In genomic region chr2:27233341-27233740, GRCh38 we compare ENCODE assay signal across 18 cellular contexts. TPM values are rescaled to one million over a fixed set of nuclear protein-coding genes. Genes with fewer than 3 reads are reported as not detected.
DNase-seq lines count a peak whose midpoint lies in the region; ATAC-seq, FAIRE-seq and TF ChIP-seq lines count a peak whose summit lies in the region.
"Had no signal": no experiment of that assay in that cellular context is flagged by ENCODE, and none has a peak within 500 bp of the region (broad histone marks: within the 10 kb centered on the region; RNA-seq: fewer than 3 reads in every experiment).

No MANE protein-coding gene starts in this region.

- intact Hi-C loops in IMR-90 (cut with micrococcal nuclease): no loop called here
- intact Hi-C loops in posterior vena cava (cut with DNase I): no loop called here

- no peaks in the 10 kb centered on the region; the same call in 1 of the 2 replicates for H3K9me1 ChIP-seq in IMR-90 (ENCODE audit: insufficient read depth, low read length)

- TSS peak; percentile 77 for BruUV-seq in IMR-90 (replicated peaks; lab: Mats Ljungman, UMichigan)

- no peaks in the 10 kb centered on the region for H3K79me2 ChIP-seq in mesendoderm (ENCODE audit: control insufficient read depth, insufficient read depth, low read length)

- no peak overlapping the region for H4K5ac ChIP-seq in IMR-90 (ENCODE audit: low read depth, low read length)
- H4K5ac ChIP-seq in mesendoderm (ENCODE audit: low read length): no peak overlapping the region

- H2BK5ac ChIP-seq in IMR-90 (ENCODE audit: low read depth, low read length, poor library complexity, severe bottlenecking) (no peak overlapping the region), mesendoderm (ENCODE audit: low read length) (no peak overlapping the region)

- H3K4me1 ChIP-seq in IMR-90 (ENCODE audit: control insufficient read depth, insufficient read depth, low read length): no peaks in the 10 kb centered on the region
- H3K4me1 ChIP-seq in mesendoderm (ENCODE audit: control insufficient read depth, low read depth, low read length): no peaks in the 10 kb centered on the region
- H3K4me1 ChIP-seq: HAP-1 had no signal

- H3K4ac ChIP-seq in IMR-90 (ENCODE audit: low read depth, low read length): no peak overlapping the region
- no peak overlapping the region for H3K4ac ChIP-seq in mesendoderm (ENCODE audit: low read depth, low read length)

- dilution Hi-C loops in IMR-90 (cut with HindIII; ENCODE audit: low sequenced_read_pairs, unreplicated experiment): no loop called here

- no peak overlapping the region for H2AK9ac ChIP-seq in IMR-90 (replicated peaks; ENCODE audit: low read depth, low read length, poor library complexity)

- H3K36me3 ChIP-seq in IMR-90 (ENCODE audit: control insufficient read depth, insufficient read depth, low read length) (peaks cover 69% of the 10 kb centered on the region), bronchial epithelial cell (ENCODE audit: control insufficient read depth, insufficient read depth, low read length) (peaks cover 57% of the 10 kb centered on the region), mesendoderm (ENCODE audit: control insufficient read depth, insufficient read depth, low read length) (peaks cover 51% of the 10 kb centered on the region)

- H3K79me1 ChIP-seq in IMR-90 (ENCODE audit: low read depth in 1 of 2, low read length in 2 of 2): no peaks in the 10 kb centered on the region; a peak in 1 of 4 replicates
- no peaks in the 10 kb centered on the region for H3K79me1 ChIP-seq in mesendoderm (ENCODE audit: low read length)

- H3K23ac ChIP-seq in IMR-90 (ENCODE audit: low read depth, low read length) (no peak overlapping the region), mesendoderm (ENCODE audit: low read length) (no peak overlapping the region)

- H4K91ac ChIP-seq in IMR-90 (ENCODE audit: insufficient read depth, low read depth, low read length): no peak overlapping the region

- ATAC-seq in IMR-90 (ENCODE audit: low read depth) (no peak), GM21619 (IDR thresholded peaks at IDR 0.05; ENCODE audit: unreplicated experiment) (no peak)

- H3K4me3 ChIP-seq in IMR-90 (ENCODE audit: insufficient read depth, low read depth, low read length) (no peak overlapping the region), bronchial epithelial cell (ENCODE audit: low read depth, low read length) (no peak overlapping the region), mesendoderm (ENCODE audit: low read length) (no peak overlapping the region)
- H3K4me3 ChIP-seq: GM23248, HAP-1 had no signal

- no peak for TF ChIP-seq POLR2A in IMR-90 (IDR thresholded peaks at IDR 0.05; ENCODE audit: low read depth, low read length)

- H3K9ac ChIP-seq in IMR-90 (ENCODE audit: low read depth, low read length) (no peak overlapping the region), mesendoderm (ENCODE audit: low read length) (no peak overlapping the region)
- H3K9ac ChIP-seq: GM23248 had no signal

- FAIRE-seq in bronchial epithelial cell (lab: Jason Lieb, UNC): peak; percentile 81
- FAIRE-seq: A204.1 had no signal

- in situ Hi-C loops in IMR-90 (cut with MboI; ENCODE audit: low sequenced_read_pairs): no loop called here

- H2BK20ac ChIP-seq in IMR-90 (ENCODE audit: low read depth, low read length): no peak overlapping the region

- H3K4me2 ChIP-seq in IMR-90 (ENCODE audit: low read depth, low read length) (no peak overlapping the region), mesendoderm (ENCODE audit: low read length) (no peak overlapping the region)

- H4K20me1 ChIP-seq in IMR-90 (ENCODE audit: insufficient read depth, low read length): no peaks in the 10 kb centered on the region

- H4K8ac ChIP-seq in IMR-90 (ENCODE audit: low read depth in 2 of 2, low read length in 2 of 2) (no peak overlapping the region), mesendoderm (ENCODE audit: low read depth, low read length) (no peak overlapping the region)

- CTCF ChIA-PET in IMR-90 (lab: Yijun Ruan, JAX): no interaction called here

- H3K27ac ChIP-seq in IMR-90 (ENCODE audit: insufficient read depth, low read length): no peak overlapping the region
- H3K27ac ChIP-seq in mesendoderm (ENCODE audit: low read depth, low read length): no peak overlapping the region
- H3K27ac ChIP-seq: C4-2B, GM23248 had no signal

- H3K56ac ChIP-seq in IMR-90 (ENCODE audit: extremely low read depth, insufficient read depth, low read length) (no peak overlapping the region), mesendoderm (ENCODE audit: low read length) (no peak overlapping the region)

- H3K27me3 ChIP-seq in IMR-90 (ENCODE audit: control insufficient read depth, insufficient read depth, low read length): no peaks in the 10 kb centered on the region
- H3K27me3 ChIP-seq in bronchial epithelial cell (ENCODE audit: control insufficient read depth, insufficient read depth, low read length): no peaks in the 10 kb centered on the region
- H3K27me3 ChIP-seq in mesendoderm (ENCODE audit: insufficient read depth, low read length, poor library complexity): no peaks in the 10 kb centered on the region

- no peak for TF ChIP-seq CTCF in IMR-90 (conservative IDR thresholded peaks at IDR 0.05; ENCODE audit: low read depth, low read length)
- TF ChIP-seq CTCF in bronchial epithelial cell (IDR thresholded peaks at IDR 0.05; ENCODE audit: insufficient read depth, low read length, severe bottlenecking): no peak

- H2BK120ac ChIP-seq in IMR-90 (ENCODE audit: low read depth, low read length) (no peak overlapping the region), mesendoderm (ENCODE audit: low read depth, low read length) (no peak overlapping the region)

- POLR2A ChIA-PET in IMR-90 (lab: Charles Lee; ENCODE audit: unreplicated experiment): no interaction called here

- H2AFZ ChIP-seq in IMR-90 (replicated peaks; ENCODE audit: low read length, poor library complexity): no peak overlapping the region
- H2AFZ ChIP-seq: GM23248 had no signal

- H2BK15ac ChIP-seq in IMR-90 (ENCODE audit: low read depth, low read length): no peak overlapping the region
- H2BK15ac ChIP-seq in mesendoderm (replicated peaks; ENCODE audit: low read depth): no peak overlapping the region

- DNase-seq in IMR-90 (no peak), bronchial epithelial cell (ENCODE audit: low read depth) (no peak), posterior vena cava (ENCODE audit: low spot score) (peak; percentile 73), mesendoderm (no peak), superior temporal gyrus (ENCODE audit: extremely low spot score) (no peak)
- DNase-seq: AML-193; CD4-positive, alpha-beta T cell; DMS153; DMS79 treated with DMSO at 0.1 percent for 48 hours; GF-D8; GM23248 had no signal

- no peak for TF ChIP-seq RAD21 in IMR-90 (IDR thresholded peaks at IDR 0.05; ENCODE audit: low read length)

- H2AK5ac ChIP-seq in IMR-90 (ENCODE audit: low read depth, low read length) (no peak overlapping the region), mesendoderm (ENCODE audit: low read length) (no peak overlapping the region)

- H3K18ac ChIP-seq in IMR-90 (ENCODE audit: low read depth, low read length) (no peak overlapping the region), mesendoderm (ENCODE audit: low read length) (no peak overlapping the region)

- 93% methylated on average over 8 of the region's 14 CpGs; no CpG with 5 or more reads in 1 of the 2 experiments for WGBS in IMR-90 (ENCODE audit: extremely low coverage in 2 of 2, insufficient read length in 1 of 2), 2 experiments
- no CpG with 5 or more reads among the region's 14 CpGs for WGBS in mesendoderm (ENCODE audit: extremely low coverage, insufficient coverage, low lambda C conversion rate)

- H3K9me3 ChIP-seq in IMR-90 (ENCODE audit: control insufficient read depth, insufficient read depth, low read length): no peaks in the 10 kb centered on the region
- H3K9me3 ChIP-seq: HAP-1 had no signal

- H3K14ac ChIP-seq in IMR-90 (replicated peaks; ENCODE audit: low read depth, low read length): no peak overlapping the region

TF ChIP-seq in IMR-90, 13 proteins besides CTCF, POLR2A, EP300 and RAD21 (continues in another document):
- TF ChIP-seq CEBPB (IDR thresholded peaks at IDR 0.05; ENCODE audit: low read depth, low read length): no peak

RNA-seq across cellular contexts. Expression of gene CAD, which starts 16.2 kb away (rescaled TPM):
- total RNA-seq in IMR-90 (2012; rRNA removed) (12.9 and 17.8 TPM in 2 replicates), bronchial epithelial cell (21.6 and 24.3 TPM in 2 replicates), posterior vena cava (10 to 100 TPM; 20.1 to 27.4 TPM)
- polyA plus RNA-seq in IMR-90 (2012; rRNA removed): 38.7 and 45.8 TPM in 2 replicates
- polyA plus RNA-seq in IMR-90 (2012; cell fraction: cytosol; rRNA removed): 25.9 and 29.2 TPM in 2 replicates
- polyA plus RNA-seq in IMR-90 (2012; cell fraction: nucleus; rRNA removed; ENCODE audit: low replicate concordance): 67.5 and 184 TPM in 2 replicates
- polyA plus RNA-seq in mesendoderm (2013, experiment 1 of 2): 29.5 TPM
- polyA plus RNA-seq in mesendoderm (2013, experiment 2 of 2): 31.0 TPM

RNA-seq across cellular contexts. Expression of gene SLC5A6, which starts 21.3 kb away (rescaled TPM):
- total RNA-seq in IMR-90 (2012; rRNA removed) (34.2 and 38.6 TPM in 2 replicates), bronchial epithelial cell (6.3 and 21.1 TPM in 2 replicates), posterior vena cava (10 to 100 TPM; 15.3 to 16.8 TPM)
- 28.8 and 30.6 TPM in 2 replicates for polyA plus RNA-seq in IMR-90 (2012; rRNA removed)
- 17.7 and 19.8 TPM in 2 replicates for polyA plus RNA-seq in IMR-90 (2012; cell fraction: cytosol; rRNA removed)
- 93.0 and 136 TPM in 2 replicates for polyA plus RNA-seq in IMR-90 (2012; cell fraction: nucleus; rRNA removed; ENCODE audit: low replicate concordance)
- 115 TPM for polyA plus RNA-seq in mesendoderm (2013, experiment 1 of 2)
- 113 TPM for polyA plus RNA-seq in mesendoderm (2013, experiment 2 of 2)

RNA-seq across cellular contexts. Expression of gene ATRAID, which starts 21.5 kb away (rescaled TPM):
- total RNA-seq in IMR-90 (2012; rRNA removed) (138 and 144 TPM in 2 replicates), bronchial epithelial cell (184 and 257 TPM in 2 replicates), posterior vena cava (100 to 1,000 TPM in 1 of 2 donors, 10 to 100 TPM in 1; 76.1 to 116 TPM)
- 165 and 173 TPM in 2 replicates for polyA plus RNA-seq in IMR-90 (2012; rRNA removed)
- polyA plus RNA-seq in IMR-90 (2012; cell fraction: cytosol; rRNA removed): 185 and 186 TPM in 2 replicates
- 48.3 and 110 TPM in 2 replicates for polyA plus RNA-seq in IMR-90 (2012; cell fraction: nucleus; rRNA removed; ENCODE audit: low replicate concordance)
- polyA plus RNA-seq in mesendoderm (2013, experiment 1 of 2): 107 TPM
- 101 TPM for polyA plus RNA-seq in mesendoderm (2013, experiment 2 of 2)

RNA-seq across cellular contexts. Expression of gene SLC30A3, which starts 29.5 kb away (rescaled TPM):
- total RNA-seq in IMR-90 (2012; rRNA removed) (under 0.01 TPM in 1 of 2 replicates, not detected in the other), bronchial epithelial cell (not detected in 2 replicates), posterior vena cava (1 to 10 TPM in 1 of 2 donors, under 1 TPM in 1; 0.24 to 1.4 TPM)
- 0.15 and 0.17 TPM in 2 replicates for polyA plus RNA-seq in IMR-90 (2012; rRNA removed)
- polyA plus RNA-seq in IMR-90 (2012; cell fraction: cytosol; rRNA removed): 0.14 TPM in 1 of 2 replicates, not detected in the other
- polyA plus RNA-seq in IMR-90 (2012; cell fraction: nucleus; rRNA removed; ENCODE audit: low replicate concordance): 0.34 and 0.49 TPM in 2 replicates
- polyA plus RNA-seq in mesendoderm (2013, experiment 1 of 2): 1.3 TPM
- 1.1 TPM for polyA plus RNA-seq in mesendoderm (2013, experiment 2 of 2)
- total RNA-seq: CD4-positive, alpha-beta T cell; GM23248; HT-29 had no signal
- polyA plus RNA-seq: GM23248 had no signal

RNA-seq across cellular contexts. Expression of gene DNAJC5G, which starts 41.9 kb away (rescaled TPM):
- total RNA-seq in IMR-90 (2012; rRNA removed) (not detected in 2 replicates), bronchial epithelial cell (not detected in 2 replicates), posterior vena cava (1 to 10 TPM in 1 of 2 donors, under 1 TPM in 1; 0.19 to 1.0 TPM)
- polyA plus RNA-seq in IMR-90 (2012; rRNA removed): not detected in 2 replicates
- not detected in 2 replicates for polyA plus RNA-seq in IMR-90 (2012; cell fraction: cytosol; rRNA removed)
- not detected in 2 replicates for polyA plus RNA-seq in IMR-90 (2012; cell fraction: nucleus; rRNA removed; ENCODE audit: low replicate concordance)
- polyA plus RNA-seq in mesendoderm (2013, experiment 1 of 2): 0.03 TPM
- polyA plus RNA-seq in mesendoderm (2013, experiment 2 of 2): 0.06 TPM
- total RNA-seq: CD4-positive, alpha-beta T cell; GM23248; H4; HT-29 had no signal
- polyA plus RNA-seq: BJ, GM23248 had no signal
